ENCODE assay signal across 1 cellular context in the genomic region with DNA sequence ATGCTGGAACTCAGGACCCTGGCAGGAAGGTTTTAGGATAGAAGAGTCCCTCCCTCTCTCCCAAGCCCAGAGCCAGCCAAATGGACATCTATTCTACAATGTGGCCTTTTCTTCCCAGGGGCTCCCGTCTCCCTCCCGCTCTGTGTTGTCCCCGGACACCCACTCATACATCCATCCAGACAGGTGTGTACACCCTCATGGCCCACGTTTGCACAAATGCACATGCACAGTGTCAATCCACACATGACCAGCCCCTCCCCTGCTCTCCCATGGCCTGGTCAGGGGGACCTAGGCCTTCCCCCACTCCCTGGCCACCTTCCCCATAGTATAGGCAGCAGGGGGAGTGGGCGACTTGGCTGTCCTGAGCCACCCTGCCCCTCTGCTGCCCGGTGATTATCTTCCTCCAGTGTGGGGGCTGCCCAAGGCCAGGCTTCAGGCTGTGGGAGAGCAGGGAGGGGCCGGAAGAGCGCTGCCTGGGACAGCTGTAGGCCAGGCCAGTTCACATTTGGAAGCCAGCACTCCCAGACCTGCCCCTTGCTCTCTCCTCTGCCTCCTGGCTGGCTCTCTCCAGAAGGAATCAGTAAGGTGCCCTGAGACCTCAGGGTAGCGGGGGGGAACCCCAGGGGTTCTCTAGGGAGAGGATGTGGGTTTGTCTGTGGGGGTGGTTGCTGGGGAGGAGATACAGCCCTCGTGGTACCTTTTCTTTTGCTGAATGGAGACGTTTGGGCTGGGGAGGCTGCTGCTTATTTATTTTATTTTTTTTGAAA.
TF ChIP-seq lines count a peak whose summit lies in the region.

No MANE protein-coding gene starts in this region.

TF ChIP-seq in K562, 482 proteins besides CTCF, POLR2A, EP300 and RAD21 (continued from another document and continues in another):
- TF ChIP-seq, protein P1, sequence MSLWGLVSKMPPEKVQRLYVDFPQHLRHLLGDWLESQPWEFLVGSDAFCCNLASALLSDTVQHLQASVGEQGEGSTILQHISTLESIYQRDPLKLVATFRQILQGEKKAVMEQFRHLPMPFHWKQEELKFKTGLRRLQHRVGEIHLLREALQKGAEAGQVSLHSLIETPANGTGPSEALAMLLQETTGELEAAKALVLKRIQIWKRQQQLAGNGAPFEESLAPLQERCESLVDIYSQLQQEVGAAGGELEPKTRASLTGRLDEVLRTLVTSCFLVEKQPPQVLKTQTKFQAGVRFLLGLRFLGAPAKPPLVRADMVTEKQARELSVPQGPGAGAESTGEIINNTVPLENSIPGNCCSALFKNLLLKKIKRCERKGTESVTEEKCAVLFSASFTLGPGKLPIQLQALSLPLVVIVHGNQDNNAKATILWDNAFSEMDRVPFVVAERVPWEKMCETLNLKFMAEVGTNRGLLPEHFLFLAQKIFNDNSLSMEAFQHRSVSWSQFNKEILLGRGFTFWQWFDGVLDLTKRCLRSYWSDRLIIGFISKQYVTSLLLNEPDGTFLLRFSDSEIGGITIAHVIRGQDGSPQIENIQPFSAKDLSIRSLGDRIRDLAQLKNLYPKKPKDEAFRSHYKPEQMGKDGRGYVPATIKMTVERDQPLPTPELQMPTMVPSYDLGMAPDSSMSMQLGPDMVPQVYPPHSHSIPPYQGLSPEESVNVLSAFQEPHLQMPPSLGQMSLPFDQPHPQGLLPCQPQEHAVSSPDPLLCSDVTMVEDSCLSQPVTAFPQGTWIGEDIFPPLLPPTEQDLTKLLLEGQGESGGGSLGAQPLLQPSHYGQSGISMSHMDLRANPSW (CRISPR knock-in tag; IDR thresholded peaks at IDR 0.05): 0 out of 2 replicates have a peak, but pooled peaks have one; percentile 24
- TF ChIP-seq ZNF586 (CRISPR knock-in tag; conservative IDR thresholded peaks at IDR 0.05): no peak
- TF ChIP-seq, protein P2, sequence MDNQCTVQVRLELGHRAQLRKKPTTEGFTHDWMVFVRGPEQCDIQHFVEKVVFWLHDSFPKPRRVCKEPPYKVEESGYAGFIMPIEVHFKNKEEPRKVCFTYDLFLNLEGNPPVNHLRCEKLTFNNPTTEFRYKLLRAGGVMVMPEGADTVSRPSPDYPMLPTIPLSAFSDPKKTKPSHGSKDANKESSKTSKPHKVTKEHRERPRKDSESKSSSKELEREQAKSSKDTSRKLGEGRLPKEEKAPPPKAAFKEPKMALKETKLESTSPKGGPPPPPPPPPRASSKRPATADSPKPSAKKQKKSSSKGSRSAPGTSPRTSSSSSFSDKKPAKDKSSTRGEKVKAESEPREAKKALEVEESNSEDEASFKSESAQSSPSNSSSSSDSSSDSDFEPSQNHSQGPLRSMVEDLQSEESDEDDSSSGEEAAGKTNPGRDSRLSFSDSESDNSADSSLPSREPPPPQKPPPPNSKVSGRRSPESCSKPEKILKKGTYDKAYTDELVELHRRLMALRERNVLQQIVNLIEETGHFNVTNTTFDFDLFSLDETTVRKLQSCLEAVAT (IDR thresholded peaks at IDR 0.05): peak in 1 of 2 experiments; percentile 39; a peak in 2 of 4 replicates
- TF ChIP-seq NCOA2 (IDR thresholded peaks at IDR 0.05; ENCODE audit: partially characterized antibody in 2 of 2): no peak
- peak; percentile 83 for TF ChIP-seq SUPT5H (IDR thresholded peaks at IDR 0.05)
- TF ChIP-seq CBFB (CRISPR knock-in tag; IDR thresholded peaks at IDR 0.05): no peak
- TF ChIP-seq, protein P3, sequence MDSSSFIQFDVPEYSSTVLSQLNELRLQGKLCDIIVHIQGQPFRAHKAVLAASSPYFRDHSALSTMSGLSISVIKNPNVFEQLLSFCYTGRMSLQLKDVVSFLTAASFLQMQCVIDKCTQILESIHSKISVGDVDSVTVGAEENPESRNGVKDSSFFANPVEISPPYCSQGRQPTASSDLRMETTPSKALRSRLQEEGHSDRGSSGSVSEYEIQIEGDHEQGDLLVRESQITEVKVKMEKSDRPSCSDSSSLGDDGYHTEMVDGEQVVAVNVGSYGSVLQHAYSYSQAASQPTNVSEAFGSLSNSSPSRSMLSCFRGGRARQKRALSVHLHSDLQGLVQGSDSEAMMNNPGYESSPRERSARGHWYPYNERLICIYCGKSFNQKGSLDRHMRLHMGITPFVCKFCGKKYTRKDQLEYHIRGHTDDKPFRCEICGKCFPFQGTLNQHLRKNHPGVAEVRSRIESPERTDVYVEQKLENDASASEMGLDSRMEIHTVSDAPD (CRISPR knock-in tag; IDR thresholded peaks at IDR 0.05): no peak
- TF ChIP-seq, protein P4, sequence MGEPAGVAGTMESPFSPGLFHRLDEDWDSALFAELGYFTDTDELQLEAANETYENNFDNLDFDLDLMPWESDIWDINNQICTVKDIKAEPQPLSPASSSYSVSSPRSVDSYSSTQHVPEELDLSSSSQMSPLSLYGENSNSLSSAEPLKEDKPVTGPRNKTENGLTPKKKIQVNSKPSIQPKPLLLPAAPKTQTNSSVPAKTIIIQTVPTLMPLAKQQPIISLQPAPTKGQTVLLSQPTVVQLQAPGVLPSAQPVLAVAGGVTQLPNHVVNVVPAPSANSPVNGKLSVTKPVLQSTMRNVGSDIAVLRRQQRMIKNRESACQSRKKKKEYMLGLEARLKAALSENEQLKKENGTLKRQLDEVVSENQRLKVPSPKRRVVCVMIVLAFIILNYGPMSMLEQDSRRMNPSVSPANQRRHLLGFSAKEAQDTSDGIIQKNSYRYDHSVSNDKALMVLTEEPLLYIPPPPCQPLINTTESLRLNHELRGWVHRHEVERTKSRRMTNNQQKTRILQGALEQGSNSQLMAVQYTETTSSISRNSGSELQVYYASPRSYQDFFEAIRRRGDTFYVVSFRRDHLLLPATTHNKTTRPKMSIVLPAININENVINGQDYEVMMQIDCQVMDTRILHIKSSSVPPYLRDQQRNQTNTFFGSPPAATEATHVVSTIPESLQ (CRISPR knock-in tag; IDR thresholded peaks at IDR 0.05): no peak
- no peak for TF ChIP-seq FOXK2 (conservative IDR thresholded peaks at IDR 0.05 in 1 of 2, IDR thresholded peaks at IDR 0.05 in 1 of 2; ENCODE audit: low read depth in 2 of 2)
- TF ChIP-seq, protein P5, sequence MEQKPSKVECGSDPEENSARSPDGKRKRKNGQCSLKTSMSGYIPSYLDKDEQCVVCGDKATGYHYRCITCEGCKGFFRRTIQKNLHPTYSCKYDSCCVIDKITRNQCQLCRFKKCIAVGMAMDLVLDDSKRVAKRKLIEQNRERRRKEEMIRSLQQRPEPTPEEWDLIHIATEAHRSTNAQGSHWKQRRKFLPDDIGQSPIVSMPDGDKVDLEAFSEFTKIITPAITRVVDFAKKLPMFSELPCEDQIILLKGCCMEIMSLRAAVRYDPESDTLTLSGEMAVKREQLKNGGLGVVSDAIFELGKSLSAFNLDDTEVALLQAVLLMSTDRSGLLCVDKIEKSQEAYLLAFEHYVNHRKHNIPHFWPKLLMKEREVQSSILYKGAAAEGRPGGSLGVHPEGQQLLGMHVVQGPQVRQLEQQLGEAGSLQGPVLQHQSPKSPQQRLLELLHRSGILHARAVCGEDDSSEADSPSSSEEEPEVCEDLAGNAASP (IDR thresholded peaks at IDR 0.05): no peak
- TF ChIP-seq, protein P6, sequence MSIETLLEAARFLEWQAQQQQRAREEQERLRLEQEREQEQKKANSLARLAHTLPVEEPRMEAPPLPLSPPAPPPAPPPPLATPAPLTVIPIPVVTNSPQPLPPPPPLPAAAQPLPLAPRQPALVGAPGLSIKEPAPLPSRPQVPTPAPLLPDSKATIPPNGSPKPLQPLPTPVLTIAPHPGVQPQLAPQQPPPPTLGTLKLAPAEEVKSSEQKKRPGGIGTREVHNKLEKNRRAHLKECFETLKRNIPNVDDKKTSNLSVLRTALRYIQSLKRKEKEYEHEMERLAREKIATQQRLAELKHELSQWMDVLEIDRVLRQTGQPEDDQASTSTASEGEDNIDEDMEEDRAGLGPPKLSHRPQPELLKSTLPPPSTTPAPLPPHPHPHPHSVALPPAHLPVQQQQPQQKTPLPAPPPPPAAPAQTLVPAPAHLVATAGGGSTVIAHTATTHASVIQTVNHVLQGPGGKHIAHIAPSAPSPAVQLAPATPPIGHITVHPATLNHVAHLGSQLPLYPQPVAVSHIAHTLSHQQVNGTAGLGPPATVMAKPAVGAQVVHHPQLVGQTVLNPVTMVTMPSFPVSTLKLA (conservative IDR thresholded peaks at IDR 0.05): peak; percentile 59 to 69
- peak; percentile 80; the same call in 1 of the 2 replicates for TF ChIP-seq POLR2AphosphoS2 (IDR thresholded peaks at IDR 0.05; ENCODE audit: low read length)
- peak; percentile 21; the same call in 1 of the 2 replicates for TF ChIP-seq LEF1 (IDR thresholded peaks at IDR 0.05)
- TF ChIP-seq FOXK1 (CRISPR knock-in tag; IDR thresholded peaks at IDR 0.05; ENCODE audit: borderline replicate concordance): 0 out of 2 replicates have a peak, but pooled peaks have one; percentile 45
- TF ChIP-seq, protein P7, sequence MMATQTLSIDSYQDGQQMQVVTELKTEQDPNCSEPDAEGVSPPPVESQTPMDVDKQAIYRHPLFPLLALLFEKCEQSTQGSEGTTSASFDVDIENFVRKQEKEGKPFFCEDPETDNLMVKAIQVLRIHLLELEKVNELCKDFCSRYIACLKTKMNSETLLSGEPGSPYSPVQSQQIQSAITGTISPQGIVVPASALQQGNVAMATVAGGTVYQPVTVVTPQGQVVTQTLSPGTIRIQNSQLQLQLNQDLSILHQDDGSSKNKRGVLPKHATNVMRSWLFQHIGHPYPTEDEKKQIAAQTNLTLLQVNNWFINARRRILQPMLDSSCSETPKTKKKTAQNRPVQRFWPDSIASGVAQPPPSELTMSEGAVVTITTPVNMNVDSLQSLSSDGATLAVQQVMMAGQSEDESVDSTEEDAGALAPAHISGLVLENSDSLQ (IDR thresholded peaks at IDR 0.05): peak; percentile 55; the same call in 1 of the 2 replicates
- no peak for TF ChIP-seq NR3C1 (CRISPR knock-in tag; IDR thresholded peaks at IDR 0.05)
- TF ChIP-seq, protein P8, sequence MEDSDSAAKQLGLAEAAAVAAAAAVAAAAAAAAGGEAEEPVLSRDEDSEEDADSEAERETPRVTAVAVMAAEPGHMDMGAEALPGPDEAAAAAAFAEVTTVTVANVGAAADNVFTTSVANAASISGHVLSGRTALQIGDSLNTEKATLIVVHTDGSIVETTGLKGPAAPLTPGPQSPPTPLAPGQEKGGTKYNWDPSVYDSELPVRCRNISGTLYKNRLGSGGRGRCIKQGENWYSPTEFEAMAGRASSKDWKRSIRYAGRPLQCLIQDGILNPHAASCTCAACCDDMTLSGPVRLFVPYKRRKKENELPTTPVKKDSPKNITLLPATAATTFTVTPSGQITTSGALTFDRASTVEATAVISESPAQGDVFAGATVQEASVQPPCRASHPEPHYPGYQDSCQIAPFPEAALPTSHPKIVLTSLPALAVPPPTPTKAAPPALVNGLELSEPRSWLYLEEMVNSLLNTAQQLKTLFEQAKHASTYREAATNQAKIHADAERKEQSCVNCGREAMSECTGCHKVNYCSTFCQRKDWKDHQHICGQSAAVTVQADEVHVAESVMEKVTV (CRISPR knock-in tag; IDR thresholded peaks at IDR 0.05): no peak
- TF ChIP-seq, protein P9, sequence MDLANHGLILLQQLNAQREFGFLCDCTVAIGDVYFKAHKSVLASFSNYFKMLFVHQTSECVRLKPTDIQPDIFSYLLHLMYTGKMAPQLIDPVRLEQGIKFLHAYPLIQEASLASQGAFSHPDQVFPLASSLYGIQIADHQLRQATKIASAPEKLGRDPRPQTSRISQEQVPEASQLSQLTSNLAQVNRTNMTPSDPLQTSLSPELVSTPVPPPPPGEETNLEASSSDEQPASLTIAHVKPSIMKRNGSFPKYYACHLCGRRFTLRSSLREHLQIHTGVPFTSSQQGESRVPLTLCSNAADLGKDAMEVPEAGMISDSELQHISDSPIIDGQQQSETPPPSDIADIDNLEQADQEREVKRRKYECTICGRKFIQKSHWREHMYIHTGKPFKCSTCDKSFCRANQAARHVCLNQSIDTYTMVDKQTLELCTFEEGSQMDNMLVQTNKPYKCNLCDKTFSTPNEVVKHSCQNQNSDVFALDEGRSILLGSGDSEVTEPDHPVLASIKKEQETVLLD (IDR thresholded peaks at IDR 0.05): peak; percentile 69; the same call in 1 of the 2 replicates
- TF ChIP-seq PRPF4 (IDR thresholded peaks at IDR 0.05; ENCODE audit: insufficient read depth, low read depth, low read length, poor library complexity, severe bottlenecking): no peak
- TF ChIP-seq, protein P10, sequence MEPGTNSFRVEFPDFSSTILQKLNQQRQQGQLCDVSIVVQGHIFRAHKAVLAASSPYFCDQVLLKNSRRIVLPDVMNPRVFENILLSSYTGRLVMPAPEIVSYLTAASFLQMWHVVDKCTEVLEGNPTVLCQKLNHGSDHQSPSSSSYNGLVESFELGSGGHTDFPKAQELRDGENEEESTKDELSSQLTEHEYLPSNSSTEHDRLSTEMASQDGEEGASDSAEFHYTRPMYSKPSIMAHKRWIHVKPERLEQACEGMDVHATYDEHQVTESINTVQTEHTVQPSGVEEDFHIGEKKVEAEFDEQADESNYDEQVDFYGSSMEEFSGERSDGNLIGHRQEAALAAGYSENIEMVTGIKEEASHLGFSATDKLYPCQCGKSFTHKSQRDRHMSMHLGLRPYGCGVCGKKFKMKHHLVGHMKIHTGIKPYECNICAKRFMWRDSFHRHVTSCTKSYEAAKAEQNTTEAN (CRISPR knock-in tag; IDR thresholded peaks at IDR 0.05): no peak
- peak; percentile 56; the same call in 1 of the 2 replicates for TF ChIP-seq MTA2 (IDR thresholded peaks at IDR 0.05; ENCODE audit: low read depth)
- no peak for TF ChIP-seq ZKSCAN8 (CRISPR knock-in tag; IDR thresholded peaks at IDR 0.05)
- no peak for TF ChIP-seq ZNF133 (CRISPR knock-in tag; IDR thresholded peaks at IDR 0.05)
- TF ChIP-seq, protein P11, sequence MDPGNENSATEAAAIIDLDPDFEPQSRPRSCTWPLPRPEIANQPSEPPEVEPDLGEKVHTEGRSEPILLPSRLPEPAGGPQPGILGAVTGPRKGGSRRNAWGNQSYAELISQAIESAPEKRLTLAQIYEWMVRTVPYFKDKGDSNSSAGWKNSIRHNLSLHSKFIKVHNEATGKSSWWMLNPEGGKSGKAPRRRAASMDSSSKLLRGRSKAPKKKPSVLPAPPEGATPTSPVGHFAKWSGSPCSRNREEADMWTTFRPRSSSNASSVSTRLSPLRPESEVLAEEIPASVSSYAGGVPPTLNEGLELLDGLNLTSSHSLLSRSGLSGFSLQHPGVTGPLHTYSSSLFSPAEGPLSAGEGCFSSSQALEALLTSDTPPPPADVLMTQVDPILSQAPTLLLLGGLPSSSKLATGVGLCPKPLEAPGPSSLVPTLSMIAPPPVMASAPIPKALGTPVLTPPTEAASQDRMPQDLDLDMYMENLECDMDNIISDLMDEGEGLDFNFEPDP (CRISPR knock-in tag; IDR thresholded peaks at IDR 0.05): no peak
- no peak; the same call in 1 of the 2 replicates for TF ChIP-seq GTF2A2 (tag; IDR thresholded peaks at IDR 0.05)
- no peak for TF ChIP-seq ZNF695 (CRISPR knock-in tag; IDR thresholded peaks at IDR 0.05)
- TF ChIP-seq SMARCA4 (IDR thresholded peaks at IDR 0.05): peak; percentile 70
- peak; percentile 86 for TF ChIP-seq POLR2AphosphoS5 (IDR thresholded peaks at IDR 0.05; ENCODE audit: control insufficient read depth, insufficient read depth, low read depth, low read length)
- TF ChIP-seq SIN3A (IDR thresholded peaks at IDR 0.05; ENCODE audit: borderline replicate concordance in 2 of 2, control insufficient read depth in 1 of 2, low read depth in 2 of 2, low read length in 2 of 2): peak in 1 of 2 experiments; percentile 57; a peak in 1 of 4 replicates
- peak in 1 of 2 experiments; percentile 62; a peak in 1 of 4 replicates for TF ChIP-seq FOXA3 (CRISPR knock-in tag; conservative IDR thresholded peaks at IDR 0.05 in 1 of 2, IDR thresholded peaks at IDR 0.05 in 1 of 2)
- TF ChIP-seq, protein P12, sequence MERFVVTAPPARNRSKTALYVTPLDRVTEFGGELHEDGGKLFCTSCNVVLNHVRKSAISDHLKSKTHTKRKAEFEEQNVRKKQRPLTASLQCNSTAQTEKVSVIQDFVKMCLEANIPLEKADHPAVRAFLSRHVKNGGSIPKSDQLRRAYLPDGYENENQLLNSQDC (CRISPR knock-in tag; IDR thresholded peaks at IDR 0.05): no peak
- no peak for TF ChIP-seq KDM1A (IDR thresholded peaks at IDR 0.05)
- peak; percentile 53 for TF ChIP-seq L3MBTL2 (IDR thresholded peaks at IDR 0.05)
- no peak for TF ChIP-seq ZZZ3 (IDR thresholded peaks at IDR 0.05)
- TF ChIP-seq SMARCE1 (IDR thresholded peaks at IDR 0.05): peak; percentile 64
- TF ChIP-seq BRCA1 (IDR thresholded peaks at IDR 0.05): no peak
- no peak for TF ChIP-seq BRCA1 (CRISPR knock-in tag; IDR thresholded peaks at IDR 0.05)
- no peak for TF ChIP-seq STAG1 (CRISPR knock-in tag; IDR thresholded peaks at IDR 0.05; ENCODE audit: borderline replicate concordance)
